ENCODE assay signal across 9 cellular contexts in genomic region chr13:35474551-35474950, GRCh38. TPM values are rescaled to one million over a fixed set of nuclear protein-coding genes. Genes with fewer than 3 reads are reported as not detected.
A peak's percentile ranks its signal among the peaks of the same experiment; 100 is the strongest.
DNase-seq lines count a peak whose midpoint lies in the region; ATAC-seq and TF ChIP-seq lines count a peak whose summit lies in the region.
"Had no signal": no experiment of that assay in that cellular context is flagged by ENCODE, and none has a peak within 500 bp of the region (broad histone marks: within the 10 kb centered on the region; RNA-seq: fewer than 3 reads in every experiment).

No MANE protein-coding gene starts in this region.

- H3K9me3 ChIP-seq in mesenchymal stem cell (ENCODE audit: control insufficient read depth, low read length) (no peaks in the 10 kb centered on the region), thoracic aorta (no peaks in the 10 kb centered on the region)

- H3K27ac Mint-ChIP-seq in activated T-cell treated with anti-CD3 and anti-CD28 coated beads, Interleukin-2, amount 50 U/mL, for 72 hours: peak overlapping the region; percentile 38
- no peak overlapping the region for H3K27ac Mint-ChIP-seq in activated CD8-positive, alpha-beta T cell treated with anti-CD3 and anti-CD28 coated beads, Interleukin-2, amount 10 ng/mL, durations not matched to agents 7 days and 5 days

- CTCF ChIA-PET in activated CD8-positive, alpha-beta T cell treated with anti-CD3 and anti-CD28 coated beads, Interleukin-2, amount 10 ng/mL, durations not matched to agents 7 days and 5 days (lab: Charles Lee): no interaction called here

- no peak overlapping the region for H3K14ac ChIP-seq in mesenchymal stem cell (ENCODE audit: low read length in 2 of 2)

- H3K4me1 ChIP-seq in mesenchymal stem cell (ENCODE audit: control insufficient read depth, insufficient read depth, low read depth, low read length) (peaks cover 24% of the 10 kb centered on the region), thoracic aorta (ENCODE audit: control insufficient read depth in 1 of 2, low read depth in 2 of 2) (no peaks in the 10 kb centered on the region)

- peaks cover 61% of the 10 kb centered on the region for H3K4me1 Mint-ChIP-seq in activated T-cell treated with anti-CD3 and anti-CD28 coated beads, Interleukin-2, amount 50 U/mL, for 72 hours (ENCODE audit: low read depth)
- peaks cover 46% of the 10 kb centered on the region for H3K4me1 Mint-ChIP-seq in activated CD8-positive, alpha-beta T cell treated with anti-CD3 and anti-CD28 coated beads, Interleukin-2, amount 10 ng/mL, durations not matched to agents 7 days and 5 days (ENCODE audit: low read depth)

- peak overlapping the region in 1 of 2 experiments; percentile 98 for H3K4me3 ChIP-seq in mesenchymal stem cell (ENCODE audit: insufficient read depth in 1 of 2, low read depth in 1 of 2, low read length in 2 of 2)
- peak overlapping the region; percentile 66 for H3K4me3 ChIP-seq in thoracic aorta

- H2BK5ac ChIP-seq in mesenchymal stem cell (ENCODE audit: low read depth, low read length, poor library complexity, severe bottlenecking): no peak overlapping the region

- no peak overlapping the region for H2AK5ac ChIP-seq in mesenchymal stem cell (ENCODE audit: low read length, severe bottlenecking)

- peaks cover 8 to 17% of the 10 kb centered on the region in 2 donors for H3K36me3 Mint-ChIP-seq in activated T-cell treated with anti-CD3 and anti-CD28 coated beads, Interleukin-2, amount 50 U/mL, for 72 hours (ENCODE audit: insufficient read depth in 2 of 2)
- peaks cover 12% of the 10 kb centered on the region for H3K36me3 Mint-ChIP-seq in activated CD8-positive, alpha-beta T cell treated with anti-CD3 and anti-CD28 coated beads, Interleukin-2, amount 10 ng/mL, durations not matched to agents 7 days and 5 days (ENCODE audit: low read depth)

- no peak overlapping the region for H4K8ac ChIP-seq in mesenchymal stem cell (ENCODE audit: low read length)

- 2% methylated on average over 7 of the region's 8 CpGs for WGBS in mesenchymal stem cell

- H3K27ac ChIP-seq in mesenchymal stem cell (ENCODE audit: low read length, poor library complexity, severe bottlenecking): no peak overlapping the region
- H3K27ac ChIP-seq in thoracic aorta: no peak overlapping the region

- no peak for DNase-seq in activated T-cell treated with anti-CD3 and anti-CD28 coated beads, Interleukin-2, amount 50 U/mL, for 72 hours
- no peak for DNase-seq in activated T-cell treated with anti-CD3 and anti-CD28 coated beads, Interleukin-2, amount 50 U/mL, for 48 hours
- no peak for DNase-seq in activated CD8-positive, alpha-beta T cell treated with anti-CD3 and anti-CD28 coated beads, Interleukin-2, amount 10 ng/mL, durations not matched to agents 7 days and 5 days
- no peak for DNase-seq in mesenchymal stem cell
- DNase-seq in thoracic aorta (ENCODE audit: low spot score): no peak
- DNase-seq in activated gamma-delta T cell (lab: John Stamatoyannopoulos, UW): no peak
- DNase-seq in 8988T: no peak
- DNase-seq: RPMI8226 had no signal

- H2BK15ac ChIP-seq in mesenchymal stem cell (ENCODE audit: low read depth, poor library complexity, severe bottlenecking): no peak overlapping the region

- H3K27me3 Mint-ChIP-seq in activated T-cell treated with anti-CD3 and anti-CD28 coated beads, Interleukin-2, amount 50 U/mL, for 72 hours (ENCODE audit: low read depth): peaks cover 74% of the 10 kb centered on the region
- H3K27me3 Mint-ChIP-seq in activated CD8-positive, alpha-beta T cell treated with anti-CD3 and anti-CD28 coated beads, Interleukin-2, amount 10 ng/mL, durations not matched to agents 7 days and 5 days (ENCODE audit: low read depth): peaks cover 79% of the 10 kb centered on the region

- H3K4ac ChIP-seq in mesenchymal stem cell (ENCODE audit: low read depth in 1 of 2, low read length in 2 of 2): no peak overlapping the region

- no peak overlapping the region for H2AFZ ChIP-seq in mesenchymal stem cell (ENCODE audit: low read depth, low read length)

- ATAC-seq in activated T-cell treated with anti-CD3 and anti-CD28 coated beads, Interleukin-2, amount 50 U/mL, for 72 hours (replicated peaks in 1 of 2): no peak
- no peak for ATAC-seq in activated CD8-positive, alpha-beta T cell treated with anti-CD3 and anti-CD28 coated beads, Interleukin-2, amount 10 ng/mL, durations not matched to agents 7 days and 5 days
- ATAC-seq in thoracic aorta (ENCODE audit: insufficient number of reproducible peaks, low FRiP score, low read depth): no peak
- no peak for ATAC-seq in GM18870 (IDR thresholded peaks at IDR 0.05; ENCODE audit: unreplicated experiment)

- no peak overlapping the region for H2BK120ac ChIP-seq in mesenchymal stem cell (ENCODE audit: low read depth, low read length)

- H3K36me3 ChIP-seq in mesenchymal stem cell (ENCODE audit: control insufficient read depth in 1 of 2, insufficient read depth in 2 of 2, low read depth in 1 of 2, low read length in 2 of 2): peaks cover 0 to 7% of the 10 kb centered on the region in 2 experiments
- no peaks in the 10 kb centered on the region for H3K36me3 ChIP-seq in thoracic aorta

- no peak overlapping the region for H3K4me2 ChIP-seq in mesenchymal stem cell (ENCODE audit: low read length, poor library complexity, severe bottlenecking)

- H3K79me1 ChIP-seq in mesenchymal stem cell (replicated peaks; ENCODE audit: low read length, poor library complexity, severe bottlenecking): peaks cover 6% of the 10 kb centered on the region

- peaks cover 0 to 68% of the 10 kb centered on the region in 2 experiments for H3K27me3 ChIP-seq in mesenchymal stem cell (ENCODE audit: control insufficient read depth in 1 of 2, insufficient read depth in 1 of 2, low read length in 2 of 2)
- peaks cover 3% of the 10 kb centered on the region for H3K27me3 ChIP-seq in thoracic aorta (replicated peaks; ENCODE audit: insufficient read depth)

- no peak for TF ChIP-seq CTCF in thoracic aorta (IDR thresholded peaks at IDR 0.05)

- H3K23ac ChIP-seq in mesenchymal stem cell (ENCODE audit: low read length in 2 of 2): no peak overlapping the region

- POLR2A ChIA-PET in activated CD8-positive, alpha-beta T cell treated with anti-CD3 and anti-CD28 coated beads, Interleukin-2, amount 10 ng/mL, durations not matched to agents 7 days and 5 days (lab: Charles Lee): no interaction called here

- no peak overlapping the region for H2BK12ac ChIP-seq in mesenchymal stem cell (ENCODE audit: low read length in 2 of 2)

- no peak overlapping the region for H3K18ac ChIP-seq in mesenchymal stem cell (ENCODE audit: low read depth in 1 of 2, low read length in 2 of 2)

- H3K9ac ChIP-seq in mesenchymal stem cell (ENCODE audit: low read length): peak overlapping the region; percentile 95

- H4K91ac ChIP-seq in mesenchymal stem cell (ENCODE audit: low read length): no peak overlapping the region

- H3K4me3 Mint-ChIP-seq in activated T-cell treated with anti-CD3 and anti-CD28 coated beads, Interleukin-2, amount 50 U/mL, for 72 hours: peak overlapping the region; percentile 47 to 86
- peak overlapping the region; percentile 80 for H3K4me3 Mint-ChIP-seq in activated CD8-positive, alpha-beta T cell treated with anti-CD3 and anti-CD28 coated beads, Interleukin-2, amount 10 ng/mL, durations not matched to agents 7 days and 5 days

- no peaks in the 10 kb centered on the region for H3K9me3 Mint-ChIP-seq in activated T-cell treated with anti-CD3 and anti-CD28 coated beads, Interleukin-2, amount 50 U/mL, for 72 hours
- no peaks in the 10 kb centered on the region for H3K9me3 Mint-ChIP-seq in activated CD8-positive, alpha-beta T cell treated with anti-CD3 and anti-CD28 coated beads, Interleukin-2, amount 10 ng/mL, durations not matched to agents 7 days and 5 days (ENCODE audit: insufficient read depth)

RNA-seq across cellular contexts. Expression of gene MAB21L1, which starts 1.9 kb away (rescaled TPM):
- not detected for total RNA-seq in activated T-cell treated with anti-CD3 and anti-CD28 coated beads, Interleukin-2, amount 50 U/mL, for 72 hours
- not detected for total RNA-seq in activated CD8-positive, alpha-beta T cell treated with anti-CD3 and anti-CD28 coated beads, Interleukin-2, amount 10 ng/mL, durations not matched to agents 7 days and 5 days
- not detected for polyA plus RNA-seq in mesenchymal stem cell (2013, experiment 1 of 2)
- polyA plus RNA-seq in mesenchymal stem cell (2013, experiment 2 of 2): not detected
- total RNA-seq in thoracic aorta: 1 to 10 TPM in 1 of 2 donors, under 1 TPM in 1; 0.63 to 1.1 TPM
